20 cellular contexts compared by ENCODE assay signal in genomic region chr10:92755725-92756124, GRCh38.
A peak's percentile ranks its signal among the peaks of the same experiment; 100 is the strongest.
DNase-seq lines count a peak whose midpoint lies in the region; ATAC-seq, FAIRE-seq and TF ChIP-seq lines count a peak whose summit lies in the region.
"Had no signal": no experiment of that assay in that cellular context is flagged by ENCODE, and none has a peak within 500 bp of the region (broad histone marks: within the 10 kb centered on the region; RNA-seq: fewer than 3 reads in every experiment).

No MANE protein-coding gene starts in this region.

- TF ChIP-seq EP300 in HepG2 (IDR thresholded peaks at IDR 0.05; ENCODE audit: low read depth in 2 of 2, low read length in 2 of 2) (no peak), HepG2 (CRISPR knock-in tag; IDR thresholded peaks at IDR 0.05; ENCODE audit: borderline replicate concordance) (no peak), upper lobe of left lung (IDR thresholded peaks at IDR 0.05) (no peak)

- TF ChIP-seq POLR2A in HepG2 (IDR thresholded peaks at IDR 0.05; ENCODE audit: insufficient read depth in 1 of 2, low read depth in 2 of 2, low read length in 2 of 2) = no peak
- TF ChIP-seq POLR2A in right lobe of liver (IDR thresholded peaks at IDR 0.05) = no peak
- no peak for TF ChIP-seq POLR2A in upper lobe of left lung (IDR thresholded peaks at IDR 0.05)

- DNase-seq in HepG2 (ENCODE audit: low spot score) = no peak
- DNase-seq in right lobe of liver = no peak
- peak; percentile 38 to 71 for DNase-seq in lung microvascular endothelial cell (ENCODE audit: low read depth in 2 of 2)
- no peak for DNase-seq in upper lobe of left lung
- DNase-seq in AG20443 (ENCODE audit: low spot score) = no peak
- no peak for DNase-seq in PC-3
- DNase-seq: activated CD4-positive, alpha-beta T cell treated with anti-CD3 and anti-CD28 coated beads, Interleukin-2, amount 50 U/mL, for 48 hours; activated naive CD8-positive, alpha-beta T cell treated with anti-CD3 and anti-CD28 coated beads, Interleukin-2, amount 10 ng/mL, durations not matched to agents 7 days and 5 days; activated T-cell treated with anti-CD3 and anti-CD28 coated beads, Interleukin-2, amount 50 U/mL, for 72 hours; COR-L47; foreskin fibroblast; GOT3; MG63; NCI-H1930; NCI-H524 treated with DMSO at 0.1 percent for 48 hours had no signal

- H3K4me2 ChIP-seq in HepG2 (ENCODE audit: low read depth, low read length) (peak overlapping the region; percentile 83), PC-3 (ENCODE audit: low read length) (no peak overlapping the region)

- CTCF ChIA-PET in HepG2 (lab: Yijun Ruan, JAX; ENCODE audit: low intra/inter-chr PET ratio, low total read pairs) (no interaction called here), PC-3 (lab: Charles Lee) (no interaction called here)

- H3F3A ChIP-seq in PC-3 (ENCODE audit: low read length, unreplicated experiment) = no peaks in the 10 kb centered on the region

- FAIRE-seq in HepG2 (lab: Jason Lieb, UNC) = no peak

- H3K36me3 ChIP-seq in HepG2 (replicated peaks in 1 of 2; ENCODE audit: control insufficient read depth in 1 of 2, insufficient read depth in 2 of 2, low read length in 2 of 2) (no peaks in the 10 kb centered on the region), right lobe of liver (no peaks in the 10 kb centered on the region), upper lobe of left lung (no peaks in the 10 kb centered on the region), PC-3 (ENCODE audit: low read depth, low read length) (no peaks in the 10 kb centered on the region)
- H3K36me3 ChIP-seq: breast epithelium, MG63, prostate gland had no signal

- H3K9me3 ChIP-seq in HepG2 (ENCODE audit: low read length) (no peaks in the 10 kb centered on the region), right lobe of liver (no peaks in the 10 kb centered on the region), upper lobe of left lung (no peaks in the 10 kb centered on the region), PC-3 (ENCODE audit: low read length) (no peaks in the 10 kb centered on the region)
- H3K9me3 ChIP-seq: breast epithelium, MG63, prostate gland had no signal

- H3K9ac ChIP-seq in HepG2 (ENCODE audit: insufficient read depth, low read depth, low read length) (no peak overlapping the region), PC-3 (ENCODE audit: low read length) (no peak overlapping the region)

- no peak for ATAC-seq in HepG2
- no peak for ATAC-seq in right lobe of liver
- ATAC-seq in upper lobe of left lung (ENCODE audit: low FRiP score in 2 of 2) = no peak
- no peak for ATAC-seq in GM19328 (IDR thresholded peaks at IDR 0.05; ENCODE audit: unreplicated experiment)
- ATAC-seq in PC-3 = no peak
- ATAC-seq: activated T-cell treated with anti-CD3 and anti-CD28 coated beads, Interleukin-2, amount 50 U/mL, for 72 hours; Panc1 had no signal

- no TSS peak for BruUV-seq in HepG2 (replicated peaks; lab: Mats Ljungman, UMichigan)
- BruUV-seq in PC-3 (replicated peaks; lab: Mats Ljungman, UMichigan) = no TSS peak

- TF ChIP-seq CTCF in HepG2 (CRISPR knock-in tag; IDR thresholded peaks at IDR 0.05) = no peak
- TF ChIP-seq CTCF in right lobe of liver (IDR thresholded peaks at IDR 0.05) = no peak
- TF ChIP-seq CTCF in VCaP (conservative IDR thresholded peaks at IDR 0.05) = no peak
- TF ChIP-seq CTCF in upper lobe of left lung (IDR thresholded peaks at IDR 0.05) = no peak
- no peak for TF ChIP-seq CTCF in PC-3 (conservative IDR thresholded peaks at IDR 0.05; ENCODE audit: low read depth, low read length)

- no peak overlapping the region for H2AFZ ChIP-seq in HepG2 (ENCODE audit: low read length)
- H2AFZ ChIP-seq in PC-3 (ENCODE audit: low read length) = no peak overlapping the region

- peak overlapping the region; percentile 41 for H3K27ac ChIP-seq in HepG2 (ENCODE audit: extremely low read length, insufficient read depth, low read length)
- H3K27ac ChIP-seq in right lobe of liver = peak overlapping the region in 1 of 3 donors; percentile 29
- H3K27ac ChIP-seq in VCaP = peak overlapping the region; percentile 70
- H3K27ac ChIP-seq in upper lobe of left lung = peak overlapping the region in 3 of 4 donors; percentile 62 to 85 (median 65)
- H3K27ac ChIP-seq in PC-3 (ENCODE audit: low read length) = no peak overlapping the region
- H3K27ac ChIP-seq: prostate gland had no signal

- H3K79me2 ChIP-seq in HepG2 (ENCODE audit: insufficient read depth, low read length) (no peaks in the 10 kb centered on the region), PC-3 (ENCODE audit: low read length) (no peaks in the 10 kb centered on the region)

- TF ChIP-seq RAD21 in HepG2 (CRISPR knock-in tag; IDR thresholded peaks at IDR 0.05) = no peak

- no peaks in the 10 kb centered on the region for H3K9me2 ChIP-seq in PC-3 (replicated peaks; ENCODE audit: low read length)

- WGBS in HepG2 (ENCODE audit: low lambda C conversion rate) = 52% methylated on average over 2 of the region's 2 CpGs
- 75% methylated on average over 2 of the region's 2 CpGs for WGBS in right lobe of liver (ENCODE audit: insufficient coverage, low coverage, low lambda C conversion rate, missing lambda C conversion rate)
- WGBS in upper lobe of left lung, 2 donors = 28 to 47% methylated on average over 2 of the region's 2 CpGs

- H4K20me1 ChIP-seq in HepG2 (ENCODE audit: insufficient read depth, low read length) = no peaks in the 10 kb centered on the region
- no peaks in the 10 kb centered on the region for H4K20me1 ChIP-seq in PC-3 (ENCODE audit: low read length)

- intact Hi-C loops in HepG2 (cut with micrococcal nuclease; ENCODE audit: unreplicated experiment) = loop anchor here (1.0 to 2.0 kb wide), 4 partner anchors 43 to 88 kb away; partner anchors contain the start of gene HHEX
- intact Hi-C loops in right lobe of liver (cut with DNase I) = no loop called here
- intact Hi-C loops in PC-3 (cut with micrococcal nuclease) = no loop called here

- in situ Hi-C loops in HepG2 (cut with HindIII; ENCODE audit: extremely low pct_ligation_motif_present, low pct_unique_long_range_greater_than_20kb) = no loop called here

- H3K4me1 ChIP-seq in HepG2 (ENCODE audit: insufficient read depth, low read length) (peaks cover 64% of the 10 kb centered on the region), right lobe of liver (no peaks in the 10 kb centered on the region), upper lobe of left lung (peaks cover 32 to 39% (median 34%) of the 10 kb centered on the region in 4 donors), PC-3 (ENCODE audit: insufficient read depth, low read length) (peaks cover 14% of the 10 kb centered on the region)
- H3K4me1 ChIP-seq: prostate gland had no signal

- H3K27me3 ChIP-seq in HepG2 (ENCODE audit: control insufficient read depth in 1 of 2, insufficient read depth in 2 of 2, low read length in 2 of 2) (no peaks in the 10 kb centered on the region), right lobe of liver (no peaks in the 10 kb centered on the region), upper lobe of left lung (no peaks in the 10 kb centered on the region), PC-3 (ENCODE audit: low read length) (no peaks in the 10 kb centered on the region)
- H3K27me3 ChIP-seq: breast epithelium, MG63 had no signal

- POLR2A ChIA-PET in HepG2 (lab: Yijun Ruan, JAX) = interaction anchor here (0.9 to 1.5 kb wide), 4 partner anchors 14 to 92 kb away, joined by 3 to 13 read pairs (median 3); partner anchors contain the start of genes EXOC6 and HHEX
- POLR2A ChIA-PET in PC-3 (lab: Charles Lee; ENCODE audit: unreplicated experiment) = interaction anchor here (1.0 kb wide), 1 partner anchor 44 kb away, joined by 3 read pairs; no protein-coding TSS in a partner anchor

- H3K4me3 ChIP-seq in HepG2 (replicated peaks in 1 of 3; ENCODE audit: insufficient read depth in 1 of 3, low read depth in 2 of 3, low read length in 3 of 3) (peak overlapping the region in 2 of 3 experiments; percentile 37 to 60; a peak in 2 of 6 replicates), right lobe of liver (no peak overlapping the region), upper lobe of left lung (no peak overlapping the region), PC-3 (ENCODE audit: low read length) (no peak overlapping the region)
- H3K4me3 ChIP-seq: breast epithelium, MG63, prostate gland had no signal

TF ChIP-seq in HepG2, 621 proteins besides CTCF, POLR2A, EP300 and RAD21 (continues in another document):
- no peak for TF ChIP-seq RERE (CRISPR knock-in tag; IDR thresholded peaks at IDR 0.05; ENCODE audit: low read depth)
- TF ChIP-seq ZNF282 (IDR thresholded peaks at IDR 0.05; ENCODE audit: partially characterized antibody) = no peak

Comparison
In these comparisons a context has a peak if more than half of its experiments do, and no peak if none do; other contexts are left out.
1. H3K4me3 ChIP-seq: peak in HepG2 (2 of 3); none in right lobe of liver (0 of 3), upper lobe of left lung (0 of 4) and PC-3 (single experiment).
2. DNase-seq: peak in lung microvascular endothelial cell (2 of 2); none in HepG2 (single experiment), right lobe of liver (0 of 3), upper lobe of left lung (0 of 2), AG20443 (single experiment) and PC-3 (single experiment).